25 cellular contexts compared by ENCODE assay signal in genomic region chr5:142954455-142954854, GRCh38.
"Had no signal": no experiment of that assay in that cellular context is flagged by ENCODE, and none has a peak within 500 bp of the region (broad histone marks: within the 10 kb centered on the region; RNA-seq: fewer than 3 reads in every experiment).

No MANE protein-coding gene starts in this region.

- ATAC-seq: gastroesophageal sphincter; naive thymus-derived CD8-positive, alpha-beta T cell had no signal

- H3K4me1 ChIP-seq: lower lobe of right lung had no signal

- DNase-seq: activated CD4-positive, alpha-beta memory T cell treated with anti-CD3 and anti-CD28 coated beads for 36 hours; activated CD4-positive, alpha-beta T cell treated with anti-CD3 and anti-CD28 coated beads, Interleukin-2, amount 10 ng/mL, durations not matched to agents 24 days and 14 days; activated CD4-positive, CD25-positive, alpha-beta regulatory T cell treated with anti-CD3 and anti-CD28 coated beads, Interleukin-2, amount 50 U/mL, for 72 hours; activated CD8-positive, alpha-beta memory T cell treated with anti-CD3 and anti-CD28 coated beads, Interleukin-2, amount 50 U/mL, for 4 hours; activated effector memory CD4-positive, alpha-beta T cell treated with anti-CD3 and anti-CD28 coated beads, Interleukin-2, amount 50 U/mL, for 16 hours; activated naive CD4-positive, alpha-beta T cell treated with anti-CD3 and anti-CD28 coated beads for 36 hours; activated naive CD8-positive, alpha-beta T cell treated with anti-CD3 and anti-CD28 coated beads for 36 hours; activated T-cell treated with anti-CD3 and anti-CD28 coated beads, Interleukin-2, amount 50 U/mL, for 1 hour; adrenal gland; aorta; brain microvascular endothelial cell; caudate nucleus; hippocampal formation; kidney; lower lobe of right lung; mesenchymal stem cell; naive thymus-derived CD8-positive, alpha-beta T cell; retina; stimulated activated CD4-positive, alpha-beta T cell treated with anti-CD3 and anti-CD28 coated beads, Interleukin-15, amount 100 ng/mL, for 24 hours; stimulated activated CD4-positive, alpha-beta T cell treated with anti-CD3 and anti-CD28 coated beads, Interleukin-2, amount 100 ng/mL, for 24 hours; stimulated activated naive CD4-positive, alpha-beta T cell; T-helper 2 cell had no signal

- H3K9me3 ChIP-seq: adrenal gland, gastroesophageal sphincter, lower lobe of right lung, neutrophil, tibial nerve had no signal

- H3K4me3 ChIP-seq: adrenal gland, gastroesophageal sphincter, lower lobe of right lung, tibial nerve had no signal

- H3K27ac ChIP-seq: adrenal gland, brain microvascular endothelial cell, gastroesophageal sphincter, lower lobe of right lung, neutrophil, tibial nerve had no signal

- H3K27me3 ChIP-seq: adrenal gland, brain microvascular endothelial cell, gastroesophageal sphincter, neutrophil, tibial nerve had no signal

- H3K36me3 ChIP-seq: adrenal gland, brain microvascular endothelial cell, gastroesophageal sphincter, lower lobe of right lung, tibial nerve had no signal
